Comparison of ENCODE assay signal across 28 cellular contexts in genomic region chr12:25655702-25656101, GRCh38.
DNase-seq lines count a peak whose midpoint lies in the region; ATAC-seq and TF ChIP-seq lines count a peak whose summit lies in the region.
"Had no signal": no experiment of that assay in that cellular context is flagged by ENCODE, and none has a peak within 500 bp of the region (broad histone marks: within the 10 kb centered on the region; RNA-seq: fewer than 3 reads in every experiment).

No MANE protein-coding gene starts in this region.

- ATAC-seq in esophagus mucosa = peak; percentile 92
- ATAC-seq in HG03139 (IDR thresholded peaks at IDR 0.05; ENCODE audit: unreplicated experiment) = no peak
- ATAC-seq: heart right ventricle; left colon; Panc1; stimulated activated naive CD8-positive, alpha-beta T cell treated with anti-CD3 and anti-CD28 coated beads, Interleukin-15, Interleukin-2, amounts not matched to agents 100 U/mL and 50 U/mL, for 24 hours; T-cell had no signal

- 62% methylated on average over 5 of the region's 5 CpGs for WGBS in prostate gland
- 88 to 92% methylated on average over 5 of the region's 5 CpGs for WGBS in tibial nerve, 2 donors

- H3K27ac ChIP-seq in prostate gland (no peak overlapping the region), tibial nerve (no peak overlapping the region)
- H3K27ac ChIP-seq: BLaER1, breast epithelium, colonic mucosa, heart right ventricle, SJCRH30 had no signal

- TF ChIP-seq CTCF in prostate gland (IDR thresholded peaks at IDR 0.05) (no peak), tibial nerve (IDR thresholded peaks at IDR 0.05) (no peak)

- intact Hi-C loops in prostate gland (cut with DNase I) = no loop called here

- no peak for TF ChIP-seq EP300 in tibial nerve (IDR thresholded peaks at IDR 0.05)

- DNase-seq in DMS53 treated with DMSO at 0.1 percent for 48 hours (lab: John Stamatoyannopoulos, UW; ENCODE audit: unreplicated experiment) (peak; percentile 100), NCI-H510A treated with DMSO at 0.1 percent for 48 hours (lab: John Stamatoyannopoulos, UW) (peak; percentile 77), prostate gland (ENCODE audit: low spot score) (peak; percentile 50), tibial nerve (ENCODE audit: low spot score in 2 of 2) (no peak), cerebellum (ENCODE audit: low spot score) (no peak)
- DNase-seq: activated CD4-positive, alpha-beta T cell treated with anti-CD3 and anti-CD28 coated beads, Interleukin-2, amount 50 U/mL, for 48 hours; activated naive CD4-positive, alpha-beta T cell treated with anti-CD3 and anti-CD28 coated beads for 36 hours; amniotic stem cell; colonic mucosa; COR-L47; DND-41; effector memory CD4-positive, alpha-beta T cell; foreskin fibroblast; heart right ventricle; Kasumi-1; left colon; NCI-H1694; NCI-H2171; NCI-H524; NK-92 treated with Interleukin-12 subunit alpha and Interleukin-12 subunit beta, amount 100 ng/mL, for 24 hours; SJCRH30; stimulated activated naive CD8-positive, alpha-beta T cell treated with anti-CD3 and anti-CD28 coated beads, Interleukin-15, Interleukin-2, amounts not matched to agents 100 U/mL and 50 U/mL, for 24 hours; T-cell had no signal

- H3K4me3 ChIP-seq in prostate gland (no peak overlapping the region), tibial nerve (no peak overlapping the region)
- H3K4me3 ChIP-seq: BLaER1, breast epithelium, colonic mucosa, heart right ventricle, SJCRH30 had no signal

- TF ChIP-seq POLR2A in prostate gland (IDR thresholded peaks at IDR 0.05) = no peak
- no peak for TF ChIP-seq POLR2A in tibial nerve (IDR thresholded peaks at IDR 0.05)

- H3K4me1 ChIP-seq in prostate gland (replicated peaks) (no peaks in the 10 kb centered on the region), tibial nerve (peaks cover 0 to 5% (median 2%) of the 10 kb centered on the region in 4 donors)
- H3K4me1 ChIP-seq: breast epithelium, colonic mucosa, heart right ventricle, SJCRH30 had no signal

- H3K27me3 ChIP-seq in prostate gland (replicated peaks; ENCODE audit: insufficient read depth) (no peaks in the 10 kb centered on the region), tibial nerve (no peaks in the 10 kb centered on the region)
- H3K27me3 ChIP-seq: BLaER1, breast epithelium, colonic mucosa, heart right ventricle, SJCRH30 had no signal

- H3K36me3 ChIP-seq in prostate gland (no peaks in the 10 kb centered on the region), tibial nerve (no peaks in the 10 kb centered on the region)
- H3K36me3 ChIP-seq: BLaER1, breast epithelium, colonic mucosa, heart right ventricle, SJCRH30 had no signal

- H3K9me3 ChIP-seq in prostate gland (no peaks in the 10 kb centered on the region), tibial nerve (no peaks in the 10 kb centered on the region)
- H3K9me3 ChIP-seq: BLaER1, breast epithelium, colonic mucosa, heart right ventricle, SJCRH30 had no signal

Comparison
In these comparisons a context has a peak if more than half of its experiments do, and no peak if none do; other contexts are left out.
1. DNase-seq: peak in DMS53 treated with DMSO at 0.1 percent for 48 hours (single experiment), NCI-H510A treated with DMSO at 0.1 percent for 48 hours (single experiment) and prostate gland (single experiment); none in tibial nerve (0 of 2) and cerebellum (single experiment).